ENCODE assay signal across 1 cellular context in the genomic region with DNA sequence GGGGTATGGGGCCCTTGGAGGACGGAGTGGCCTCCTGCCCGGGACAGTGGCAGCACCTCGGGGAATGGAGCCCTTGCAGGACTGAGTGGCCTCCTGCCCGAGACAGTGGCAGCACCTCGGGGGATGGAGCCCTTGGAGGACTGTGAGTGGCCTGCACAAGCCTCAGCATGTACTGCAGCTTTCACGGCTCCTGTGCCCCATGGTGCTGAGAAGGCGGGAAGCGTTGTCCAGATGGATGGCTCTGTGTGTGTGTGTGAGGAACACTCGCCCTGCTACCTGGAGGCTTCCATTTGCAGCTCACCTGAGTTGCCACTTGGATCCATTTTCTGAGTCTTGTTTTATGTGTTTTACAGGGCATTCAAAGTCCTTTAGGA.
A peak's percentile ranks its signal among the peaks of the same experiment; 100 is the strongest.
TF ChIP-seq lines count a peak whose summit lies in the region.

No MANE protein-coding gene starts in this region.

TF ChIP-seq in H1, 55 proteins besides CTCF, POLR2A, EP300 and RAD21:
- no peak for TF ChIP-seq HDAC6 (IDR thresholded peaks at IDR 0.05; ENCODE audit: low read depth, low read length)
- TF ChIP-seq, protein P1, sequence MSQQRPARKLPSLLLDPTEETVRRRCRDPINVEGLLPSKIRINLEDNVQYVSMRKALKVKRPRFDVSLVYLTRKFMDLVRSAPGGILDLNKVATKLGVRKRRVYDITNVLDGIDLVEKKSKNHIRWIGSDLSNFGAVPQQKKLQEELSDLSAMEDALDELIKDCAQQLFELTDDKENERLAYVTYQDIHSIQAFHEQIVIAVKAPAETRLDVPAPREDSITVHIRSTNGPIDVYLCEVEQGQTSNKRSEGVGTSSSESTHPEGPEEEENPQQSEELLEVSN (IDR thresholded peaks at IDR 0.05), result peak; percentile 84
